Comparison of ENCODE assay signal across 1 cellular context in genomic region chr17:68318103-68318991, GRCh38.
TF ChIP-seq lines count a peak whose summit lies in the region.

No MANE protein-coding gene starts in this region.

TF ChIP-seq in HCT116, 20 proteins besides CTCF, POLR2A, EP300 and RAD21 (continued from another document):
- peak; percentile 30; the same call in 1 of the 2 replicates for TF ChIP-seq POLR2AphosphoS5 (IDR thresholded peaks at IDR 0.05; ENCODE audit: low read depth, low read length)
